In genomic region chr19:1116726-1117581, GRCh38 we compare ENCODE assay signal across 18 cellular contexts. TPM values are rescaled to one million over a fixed set of nuclear protein-coding genes. Genes with fewer than 3 reads are reported as not detected.
DNase-seq lines count a peak whose midpoint lies in the region; ATAC-seq, FAIRE-seq and TF ChIP-seq lines count a peak whose summit lies in the region.
"Had no signal": no experiment of that assay in that cellular context is flagged by ENCODE, and none has a peak within 500 bp of the region (broad histone marks: within the 10 kb centered on the region; RNA-seq: fewer than 3 reads in every experiment).

No MANE protein-coding gene starts in this region.

- H3K9me3 ChIP-seq in BE2C: no peaks in the 10 kb centered on the region
- no peaks in the 10 kb centered on the region for H3K9me3 ChIP-seq in HEK293 (ENCODE audit: control insufficient read depth, insufficient read depth, low read depth, low read length)
- no peaks in the 10 kb centered on the region for H3K9me3 ChIP-seq in K562 (replicated peaks; ENCODE audit: control insufficient read depth, insufficient read depth, low read depth, low read length)
- H3K9me3 ChIP-seq in lower lobe of right lung: no peaks in the 10 kb centered on the region
- no peaks in the 10 kb centered on the region for H3K9me3 ChIP-seq in Peyer's patch
- no peaks in the 10 kb centered on the region for H3K9me3 ChIP-seq in stomach
- H3K9me3 ChIP-seq: HAP-1, SK-N-SH had no signal

- H3K36me3 ChIP-seq in BE2C (peaks cover 38% of the 10 kb centered on the region), HEK293 (ENCODE audit: control insufficient read depth in 2 of 2, insufficient read depth in 1 of 2, low read length in 2 of 2) (peaks cover 7 to 44% of the 10 kb centered on the region in 2 experiments; a peak in 2 of 3 replicates), K562 (ENCODE audit: control insufficient read depth, insufficient read depth, low read length) (peaks cover 79% of the 10 kb centered on the region; the same call in 2 of the 3 replicates), lower lobe of right lung (peaks cover 97% of the 10 kb centered on the region), Peyer's patch (peaks cover 0 to 88% (median 0%) of the 10 kb centered on the region in 3 donors), stomach (peaks cover 76 to 100% (median 96%) of the 10 kb centered on the region in 4 donors)

- H3K79me2 ChIP-seq in K562 (ENCODE audit: control insufficient read depth, insufficient read depth, low read length): peaks cover 3% of the 10 kb centered on the region; the same call in 1 of the 3 replicates

- H3K4me2 ChIP-seq in K562 (ENCODE audit: insufficient read depth, low read length): no peak overlapping the region
- H3K4me2 ChIP-seq: SK-N-SH had no signal

- FAIRE-seq in K562 (lab: Jason Lieb, UNC): no peak
- FAIRE-seq: HTR-8/SVneo had no signal

- H3K9me3 Mint-ChIP-seq in T-helper 2 cell treated with Interferon-gamma antibody and Interleukin-4, amounts not matched to agents 5 μg/mL and 100 μg/mL, for 36 hours: no peaks in the 10 kb centered on the region

- TF ChIP-seq POLR2A in K562 (conservative IDR thresholded peaks at IDR 0.05) (no peak), Peyer's patch (IDR thresholded peaks at IDR 0.05) (no peak), stomach (IDR thresholded peaks at IDR 0.05) (no peak)

- BruUV-seq in K562 (replicated peaks; lab: Mats Ljungman, UMichigan): no TSS peak

- no peaks in the 10 kb centered on the region for H4K20me1 ChIP-seq in K562 (replicated peaks; ENCODE audit: control insufficient read depth, insufficient read depth, low read length)

- H3K4me3 ChIP-seq in BE2C (ENCODE audit: low read depth, low read length): no peak overlapping the region
- no peak overlapping the region for H3K4me3 ChIP-seq in HEK293 (ENCODE audit: low read depth, low read length)
- H3K4me3 ChIP-seq in K562: no peak overlapping the region
- H3K4me3 ChIP-seq in lower lobe of right lung: no peak overlapping the region
- H3K4me3 ChIP-seq in Peyer's patch: no peak overlapping the region
- H3K4me3 ChIP-seq in stomach: no peak overlapping the region
- H3K4me3 ChIP-seq: HAP-1 had no signal

- H3K27me3 ChIP-seq in BE2C: no peaks in the 10 kb centered on the region
- no peaks in the 10 kb centered on the region for H3K27me3 ChIP-seq in K562 (ENCODE audit: control insufficient read depth in 2 of 2, insufficient read depth in 2 of 2, low read length in 2 of 2)
- no peaks in the 10 kb centered on the region for H3K27me3 ChIP-seq in lower lobe of right lung (ENCODE audit: low read depth)
- H3K27me3 ChIP-seq in Peyer's patch: no peaks in the 10 kb centered on the region
- H3K27me3 ChIP-seq in stomach: no peaks in the 10 kb centered on the region

- DNase-seq in BE2C: peak; percentile 11
- DNase-seq in K562 (ENCODE audit: extremely low read depth in 1 of 4, low spot score in 3 of 4): no peak
- peak; percentile 45 for DNase-seq in lower lobe of right lung
- no peak for DNase-seq in T-helper 2 cell treated with Interferon-gamma antibody and Interleukin-4, amounts not matched to agents 5 μg/mL and 100 μg/mL, for 36 hours (ENCODE audit: low spot score)
- DNase-seq in Peyer's patch: no peak
- no peak for DNase-seq in stomach
- DNase-seq: C1 segment of cervical spinal cord; DMS79 treated with DMSO at 0.1 percent for 48 hours; KBM-7; MV-4-11; NCI-H1694 treated with DMSO at 0.1 percent for 48 hours; NCI-H748 treated with DMSO at 0.1 percent for 48 hours; NK-92 treated with Interleukin-12 subunit alpha and Interleukin-12 subunit beta, amount 100 ng/mL, for 24 hours; SHP77 treated with DMSO at 0.1 percent for 48 hours; SK-N-SH had no signal

- POLR2A ChIA-PET in HEK293 (lab: Yijun Ruan, JAX): no interaction called here
- POLR2A ChIA-PET in K562 (lab: Yijun Ruan, JAX): interaction anchor here (0.6 kb wide), 1 partner anchor 1318 kb away, joined by 4 read pairs; no protein-coding TSS in a partner anchor

- H3K9ac ChIP-seq in K562 (ENCODE audit: insufficient read depth in 1 of 2, low read depth in 2 of 2, low read length in 2 of 2): no peak overlapping the region; a peak in 1 of 4 replicates
- H3K9ac ChIP-seq: SK-N-SH had no signal

- no peak overlapping the region for H3K27ac Mint-ChIP-seq in T-helper 2 cell treated with Interferon-gamma antibody and Interleukin-4, amounts not matched to agents 5 μg/mL and 100 μg/mL, for 36 hours

- intact Hi-C loops in K562 (cut with micrococcal nuclease) (no loop called here), lower lobe of right lung (cut with DNase I) (no loop called here), stomach (cut with DNase I; ENCODE audit: low total_unique reads) (no loop called here)

- in situ Hi-C loops in K562 (cut with MboI): no loop called here

- no peaks in the 10 kb centered on the region for H3K4me1 Mint-ChIP-seq in T-helper 2 cell treated with Interferon-gamma antibody and Interleukin-4, amounts not matched to agents 5 μg/mL and 100 μg/mL, for 36 hours (ENCODE audit: low read depth)

- WGBS in K562 (ENCODE audit: insufficient coverage, low coverage, missing lambda C conversion rate): 92% methylated on average over 49 of the region's 52 CpGs
- WGBS in stomach, 5 donors: 93 to 96% (median 95%) methylated on average over 34 to 52 of the region's 52 CpGs

- CTCF ChIA-PET in HEK293 (lab: Yijun Ruan, JAX): interaction anchor here (0.6 to 0.9 kb wide), 2 partner anchors 54 to 107 kb away, joined by 3 read pairs; no protein-coding TSS in a partner anchor
- CTCF ChIA-PET in K562 (lab: Yijun Ruan, JAX; ENCODE audit: low intra/inter-chr PET ratio): no interaction called here

- no peak for TF ChIP-seq RAD21 in K562 (CRISPR knock-in tag; conservative IDR thresholded peaks at IDR 0.05 in 1 of 2, IDR thresholded peaks at IDR 0.05 in 1 of 2)

- H3K4me1 ChIP-seq in BE2C (peaks cover 10% of the 10 kb centered on the region), HEK293 (ENCODE audit: control insufficient read depth, insufficient read depth, low read length) (peaks cover 4% of the 10 kb centered on the region; the same call in 1 of the 2 replicates), K562 (replicated peaks in 1 of 2; ENCODE audit: control insufficient read depth in 2 of 2, insufficient read depth in 2 of 2, low read length in 2 of 2) (peaks cover 9 to 58% of the 10 kb centered on the region in 2 experiments), lower lobe of right lung (peaks cover 24% of the 10 kb centered on the region), Peyer's patch (peaks cover 0 to 21% (median 12%) of the 10 kb centered on the region in 4 donors), stomach (peaks cover 21 to 29% (median 26%) of the 10 kb centered on the region in 4 donors)

- no peak for TF ChIP-seq EP300 in K562 (IDR thresholded peaks at IDR 0.05; ENCODE audit: low read length)
- no peak for TF ChIP-seq EP300 in stomach (IDR thresholded peaks at IDR 0.05)

- no peak overlapping the region for H2AFZ ChIP-seq in K562 (ENCODE audit: low read depth, low read length)

- H3K27me3 Mint-ChIP-seq in T-helper 2 cell treated with Interferon-gamma antibody and Interleukin-4, amounts not matched to agents 5 μg/mL and 100 μg/mL, for 36 hours (ENCODE audit: low read depth): no peaks in the 10 kb centered on the region

- peaks cover 20% of the 10 kb centered on the region for H3K36me3 Mint-ChIP-seq in T-helper 2 cell treated with Interferon-gamma antibody and Interleukin-4, amounts not matched to agents 5 μg/mL and 100 μg/mL, for 36 hours (ENCODE audit: low read depth)

- H3K4me3 Mint-ChIP-seq in T-helper 2 cell treated with Interferon-gamma antibody and Interleukin-4, amounts not matched to agents 5 μg/mL and 100 μg/mL, for 36 hours: no peak overlapping the region

- TF ChIP-seq CTCF in BE2C (IDR thresholded peaks at IDR 0.05; ENCODE audit: low read depth, low read length) (no peak), HEK293 (tag by site-specific recombination; IDR thresholded peaks at IDR 0.05) (no peak), K562 (IDR thresholded peaks at IDR 0.05 in 2 of 3, conservative IDR thresholded peaks at IDR 0.05 in 1 of 3; ENCODE audit: insufficient read depth in 2 of 3, low read depth in 1 of 3, low read length in 3 of 3) (no peak), lower lobe of right lung (IDR thresholded peaks at IDR 0.05) (no peak), Peyer's patch (IDR thresholded peaks at IDR 0.05) (no peak), stomach (IDR thresholded peaks at IDR 0.05) (no peak)

- H3K27ac ChIP-seq in HEK293 (ENCODE audit: extremely low read depth, low read depth, low read length): no peak overlapping the region
- H3K27ac ChIP-seq in K562 (ENCODE audit: extremely low read depth, low read depth, low read length): no peak overlapping the region
- H3K27ac ChIP-seq in lower lobe of right lung: no peak overlapping the region
- no peak overlapping the region for H3K27ac ChIP-seq in Peyer's patch
- peak overlapping the region in 1 of 5 donors; percentile 6 for H3K27ac ChIP-seq in stomach

- no peak for ATAC-seq in K562
- no peak for ATAC-seq in lower lobe of right lung

- no peaks in the 10 kb centered on the region for H3K9me1 ChIP-seq in K562 (ENCODE audit: control insufficient read depth, insufficient read depth, low read length)

RNA-seq across cellular contexts. Expression of gene GPX4, which starts 13.2 kb away (rescaled TPM):
- polyA plus RNA-seq in BE2C (2012; ENCODE audit: insufficient read depth, insufficient read length, low read depth): 790 TPM
- total RNA-seq in K562 (2011; cell fraction: chromatin; rRNA removed; ENCODE audit: low replicate concordance): 61.5 and 154 TPM in 2 replicates
- 171 and 189 TPM in 2 replicates for total RNA-seq in K562 (2011; cell fraction: nucleolus; rRNA removed)
- 129 and 161 TPM in 2 replicates for total RNA-seq in K562 (2011; cell fraction: nucleoplasm; rRNA removed)
- 639 and 643 TPM in 2 replicates for total RNA-seq in K562 (2014; rRNA removed)
- 131 and 209 TPM in 2 replicates for total RNA-seq in K562 (2014; rRNA removed; fragmentation: Illumina TruSeq; extraction: Trizol)
- 349 and 395 TPM in 2 replicates for total RNA-seq in K562 (2015; rRNA removed; fragmentation: Illumina TruSeq; extraction: Trizol)
- total RNA-seq in K562 (2021): 383 and 392 TPM in 2 replicates
- polyA plus RNA-seq in K562 (2011; rRNA removed): 223 and 286 TPM in 2 replicates
- 531 and 777 TPM in 2 replicates for polyA plus RNA-seq in K562 (2011; cell fraction: cytosol; rRNA removed)
- 389 and 485 TPM in 2 replicates for polyA plus RNA-seq in K562 (2011; cell fraction: nucleus; rRNA removed)
- 659 and 746 TPM in 2 replicates for polyA plus RNA-seq in K562 (2012)
- polyA plus RNA-seq in K562 (2014; fragmentation: Illumina TruSeq; extraction: Trizol): 434 and 536 TPM in 2 replicates
- 100 to 1,000 TPM in 1 of 2 experiments, 10 to 100 TPM in 1; 61.4 to 125 TPM for polyA plus RNA-seq in K562 (2014; fragmentation: Nextera tagmentation; extraction: Ambion mirVana)
- 661 and 856 TPM in 2 replicates for polyA plus RNA-seq in K562 (2014; rRNA removed)
- 117 and 134 TPM in 2 replicates for polyA minus RNA-seq in K562 (2011; rRNA and poly(A)+ RNA removed)
- 191 and 300 TPM in 2 replicates for polyA minus RNA-seq in K562 (2011; cell fraction: cytosol; rRNA and poly(A)+ RNA removed)
- 54.3 and 64.1 TPM in 2 replicates for polyA minus RNA-seq in K562 (2011; cell fraction: nucleus; rRNA and poly(A)+ RNA removed)
- 378 TPM for total RNA-seq in lower lobe of right lung
- 100 to 1,000 TPM; 258 to 493 (median 326) TPM for total RNA-seq in Peyer's patch
- 100 to 1,000 TPM in 4 of 5 donors, 10 to 100 TPM in 1; 90.0 to 710 (median 158) TPM for total RNA-seq in stomach
- 100 to 1,000 TPM; 433 to 532 (median 509) TPM for polyA plus RNA-seq in stomach

RNA-seq across cellular contexts. Expression of gene POLR2E, which starts 21.8 kb away (rescaled TPM):
- polyA plus RNA-seq in BE2C (2012; ENCODE audit: insufficient read depth, insufficient read length, low read depth): 824 TPM
- 38.2 and 129 TPM in 2 replicates for total RNA-seq in K562 (2011; cell fraction: chromatin; rRNA removed; ENCODE audit: low replicate concordance)
- 126 and 135 TPM in 2 replicates for total RNA-seq in K562 (2011; cell fraction: nucleolus; rRNA removed)
- 74.1 and 78.7 TPM in 2 replicates for total RNA-seq in K562 (2011; cell fraction: nucleoplasm; rRNA removed)
- 297 and 441 TPM in 2 replicates for total RNA-seq in K562 (2014; rRNA removed)
- total RNA-seq in K562 (2014; rRNA removed; fragmentation: Illumina TruSeq; extraction: Trizol): 40.2 and 78.0 TPM in 2 replicates
- 141 and 144 TPM in 2 replicates for total RNA-seq in K562 (2015; rRNA removed; fragmentation: Illumina TruSeq; extraction: Trizol)
- total RNA-seq in K562 (2021): 328 and 351 TPM in 2 replicates
- polyA plus RNA-seq in K562 (2011; rRNA removed): 244 and 334 TPM in 2 replicates
- 305 and 616 TPM in 2 replicates for polyA plus RNA-seq in K562 (2011; cell fraction: cytosol; rRNA removed)
- 112 and 143 TPM in 2 replicates for polyA plus RNA-seq in K562 (2011; cell fraction: nucleus; rRNA removed)
- polyA plus RNA-seq in K562 (2012): 291 and 445 TPM in 2 replicates
- 267 and 448 TPM in 2 replicates for polyA plus RNA-seq in K562 (2014; fragmentation: Illumina TruSeq; extraction: Trizol)
- 10 to 100 TPM in 1 of 2 experiments, 1 to 10 TPM in 1; 3.4 to 32.5 TPM for polyA plus RNA-seq in K562 (2014; fragmentation: Nextera tagmentation; extraction: Ambion mirVana)
- polyA plus RNA-seq in K562 (2014; rRNA removed): 413 and 438 TPM in 2 replicates
- polyA minus RNA-seq in K562 (2011; rRNA and poly(A)+ RNA removed): 36.0 and 77.6 TPM in 2 replicates
- polyA minus RNA-seq in K562 (2011; cell fraction: cytosol; rRNA and poly(A)+ RNA removed): 127 and 173 TPM in 2 replicates
- 45.4 and 50.5 TPM in 2 replicates for polyA minus RNA-seq in K562 (2011; cell fraction: nucleus; rRNA and poly(A)+ RNA removed)
- 158 TPM for total RNA-seq in lower lobe of right lung
- 100 to 1,000 TPM in 2 of 4 donors, 10 to 100 TPM in 2; 74.3 to 107 (median 96.9) TPM for total RNA-seq in Peyer's patch
- total RNA-seq in stomach: 100 to 1,000 TPM in 1 of 5 donors, 10 to 100 TPM in 4; 24.5 to 361 (median 40.6) TPM
- polyA plus RNA-seq in stomach: 100 to 1,000 TPM; 109 to 128 (median 123) TPM

RNA-seq across cellular contexts. Expression of gene ARHGAP45, which starts 50.0 kb away (rescaled TPM):
- 31.2 TPM for polyA plus RNA-seq in BE2C (2012; ENCODE audit: insufficient read depth, insufficient read length, low read depth)
- total RNA-seq in K562 (2011; cell fraction: chromatin; rRNA removed; ENCODE audit: low replicate concordance): 25.6 and 81.0 TPM in 2 replicates
- 39.0 and 49.5 TPM in 2 replicates for total RNA-seq in K562 (2011; cell fraction: nucleolus; rRNA removed)
- total RNA-seq in K562 (2011; cell fraction: nucleoplasm; rRNA removed): 22.7 and 24.1 TPM in 2 replicates
- total RNA-seq in K562 (2014; rRNA removed): 22.1 and 31.1 TPM in 2 replicates
- 1.0 and 1.8 TPM in 2 replicates for total RNA-seq in K562 (2014; rRNA removed; fragmentation: Illumina TruSeq; extraction: Trizol)
- total RNA-seq in K562 (2015; rRNA removed; fragmentation: Illumina TruSeq; extraction: Trizol): 4.2 and 6.0 TPM in 2 replicates
- 18.0 and 19.9 TPM in 2 replicates for total RNA-seq in K562 (2021)
- 4.4 and 7.6 TPM in 2 replicates for polyA plus RNA-seq in K562 (2011; rRNA removed)
- polyA plus RNA-seq in K562 (2011; cell fraction: cytosol; rRNA removed): 5.6 and 12.6 TPM in 2 replicates
- 17.8 and 38.7 TPM in 2 replicates for polyA plus RNA-seq in K562 (2011; cell fraction: nucleus; rRNA removed)
- 15.0 and 15.2 TPM in 2 replicates for polyA plus RNA-seq in K562 (2012)
- polyA plus RNA-seq in K562 (2014; fragmentation: Illumina TruSeq; extraction: Trizol): 1.9 and 6.9 TPM in 2 replicates
- under 1 TPM; 0.08 to 0.63 TPM for polyA plus RNA-seq in K562 (2014; fragmentation: Nextera tagmentation; extraction: Ambion mirVana)
- polyA plus RNA-seq in K562 (2014; rRNA removed): 16.3 and 20.2 TPM in 2 replicates
- 1.7 and 2.0 TPM in 2 replicates for polyA minus RNA-seq in K562 (2011; rRNA and poly(A)+ RNA removed)
- polyA minus RNA-seq in K562 (2011; cell fraction: cytosol; rRNA and poly(A)+ RNA removed): 6.2 and 8.5 TPM in 2 replicates
- 5.5 and 6.6 TPM in 2 replicates for polyA minus RNA-seq in K562 (2011; cell fraction: nucleus; rRNA and poly(A)+ RNA removed)
- total RNA-seq in lower lobe of right lung: 83.5 TPM
- 100 to 1,000 TPM in 2 of 4 donors, 10 to 100 TPM in 2; 82.6 to 187 (median 118) TPM for total RNA-seq in Peyer's patch
- 100 to 1,000 TPM in 1 of 5 donors, 10 to 100 TPM in 4; 14.3 to 211 (median 22.3) TPM for total RNA-seq in stomach
- polyA plus RNA-seq in stomach: 10 to 100 TPM; 12.2 to 15.4 (median 14.0) TPM

RNA-seq across cellular contexts. Expression of gene SBNO2, which starts 57.1 kb away (rescaled TPM):
- 74.4 TPM for polyA plus RNA-seq in BE2C (2012; ENCODE audit: insufficient read depth, insufficient read length, low read depth)
- total RNA-seq in K562 (2011; cell fraction: chromatin; rRNA removed; ENCODE audit: low replicate concordance): 26.2 and 103 TPM in 2 replicates
- total RNA-seq in K562 (2011; cell fraction: nucleolus; rRNA removed): 64.1 and 67.7 TPM in 2 replicates
- 28.6 and 30.7 TPM in 2 replicates for total RNA-seq in K562 (2011; cell fraction: nucleoplasm; rRNA removed)
- 18.6 and 23.1 TPM in 2 replicates for total RNA-seq in K562 (2014; rRNA removed)
- total RNA-seq in K562 (2014; rRNA removed; fragmentation: Illumina TruSeq; extraction: Trizol): 4.0 and 6.3 TPM in 2 replicates
- total RNA-seq in K562 (2015; rRNA removed; fragmentation: Illumina TruSeq; extraction: Trizol): 6.7 and 7.8 TPM in 2 replicates
- 46.2 and 49.0 TPM in 2 replicates for total RNA-seq in K562 (2021)
- polyA plus RNA-seq in K562 (2011; rRNA removed): 6.7 and 9.3 TPM in 2 replicates
- 7.4 and 14.1 TPM in 2 replicates for polyA plus RNA-seq in K562 (2011; cell fraction: cytosol; rRNA removed)
- polyA plus RNA-seq in K562 (2011; cell fraction: nucleus; rRNA removed): 45.7 and 79.0 TPM in 2 replicates
- polyA plus RNA-seq in K562 (2012): 20.3 and 27.1 TPM in 2 replicates
- 5.2 and 13.0 TPM in 2 replicates for polyA plus RNA-seq in K562 (2014; fragmentation: Illumina TruSeq; extraction: Trizol)
- under 1 TPM; 0.01 to 0.04 TPM for polyA plus RNA-seq in K562 (2014; fragmentation: Nextera tagmentation; extraction: Ambion mirVana)
- polyA plus RNA-seq in K562 (2014; rRNA removed): 21.5 and 23.1 TPM in 2 replicates
- polyA minus RNA-seq in K562 (2011; rRNA and poly(A)+ RNA removed): 3.7 and 8.1 TPM in 2 replicates
- 16.7 and 22.1 TPM in 2 replicates for polyA minus RNA-seq in K562 (2011; cell fraction: cytosol; rRNA and poly(A)+ RNA removed)
- 20.7 and 21.3 TPM in 2 replicates for polyA minus RNA-seq in K562 (2011; cell fraction: nucleus; rRNA and poly(A)+ RNA removed)
- total RNA-seq in lower lobe of right lung: 91.6 TPM
- 10 to 100 TPM; 26.4 to 71.0 (median 57.8) TPM for total RNA-seq in Peyer's patch
- 10 to 100 TPM; 19.3 to 74.7 (median 63.5) TPM for total RNA-seq in stomach
- 10 to 100 TPM; 16.3 to 36.1 (median 23.6) TPM for polyA plus RNA-seq in stomach

Comparison
In these comparisons a context has a peak if more than half of its experiments do, and no peak if none do; other contexts are left out.
1. DNase-seq: peak in BE2C (single experiment) and lower lobe of right lung (single experiment); none in K562 (0 of 4), T-helper 2 cell treated with Interferon-gamma antibody and Interleukin-4, amounts not matched to agents 5 μg/mL and 100 μg/mL, for 36 hours (single experiment), Peyer's patch (0 of 3) and stomach (single experiment).